21 cellular contexts compared by ENCODE assay signal in genomic region chr5:170553218-170553617, GRCh38. TPM values are rescaled to one million over a fixed set of nuclear protein-coding genes. Genes with fewer than 3 reads are reported as not detected.
DNase-seq lines count a peak whose midpoint lies in the region; ATAC-seq lines count a peak whose summit lies in the region.
"Had no signal": no experiment of that assay in that cellular context is flagged by ENCODE, and none has a peak within 500 bp of the region (broad histone marks: within the 10 kb centered on the region; RNA-seq: fewer than 3 reads in every experiment).

No MANE protein-coding gene starts in this region.

- H2BK12ac ChIP-seq in mesenchymal stem cell (ENCODE audit: low read length in 2 of 2): no peak overlapping the region

- no peak overlapping the region for H3K14ac ChIP-seq in mesenchymal stem cell (ENCODE audit: low read length in 2 of 2)

- H4K91ac ChIP-seq in mesenchymal stem cell (ENCODE audit: low read length): no peak overlapping the region

- peaks cover 32% of the 10 kb centered on the region for H3K79me1 ChIP-seq in mesenchymal stem cell (replicated peaks; ENCODE audit: low read length, poor library complexity, severe bottlenecking)

- H3K27me3 ChIP-seq in mesenchymal stem cell (ENCODE audit: control insufficient read depth in 1 of 2, insufficient read depth in 1 of 2, low read length in 2 of 2): peaks cover 0 to 49% of the 10 kb centered on the region in 2 experiments

- H3K18ac ChIP-seq in mesenchymal stem cell (ENCODE audit: low read depth in 1 of 2, low read length in 2 of 2): no peak overlapping the region

- no peak overlapping the region for H2BK15ac ChIP-seq in mesenchymal stem cell (ENCODE audit: low read depth, poor library complexity, severe bottlenecking)

- H4K8ac ChIP-seq in mesenchymal stem cell (ENCODE audit: low read length): no peak overlapping the region

- DNase-seq in activated CD8-positive, alpha-beta memory T cell treated with anti-CD3 and anti-CD28 coated beads, Interleukin-2, amount 50 U/mL, for 48 hours: peak; percentile 35
- DNase-seq in activated CD8-positive, alpha-beta memory T cell treated with anti-CD3 and anti-CD28 coated beads, Interleukin-2, amount 50 U/mL, for 4 hours: no peak
- no peak for DNase-seq in mesenchymal stem cell
- no peak for DNase-seq in superior temporal gyrus (ENCODE audit: extremely low spot score)
- DNase-seq in NCI-H510A (lab: John Stamatoyannopoulos, UW): no peak
- DNase-seq: Calu3; CD8-positive, alpha-beta memory T cell; DMS153; NCI-H1105; NCI-H146; NCI-H2029; NCI-H524 treated with DMSO at 0.1 percent for 48 hours; NCI-H82 had no signal

- no peak overlapping the region for H2BK120ac ChIP-seq in mesenchymal stem cell (ENCODE audit: low read depth, low read length)

- no peak overlapping the region for H3K23ac ChIP-seq in mesenchymal stem cell (ENCODE audit: low read length in 2 of 2)

- H3K27ac ChIP-seq in cingulate gyrus (ENCODE audit: low read depth, low read length): peak overlapping the region; percentile 34
- peak overlapping the region; percentile 21 for H3K27ac ChIP-seq in mesenchymal stem cell (ENCODE audit: low read length, poor library complexity, severe bottlenecking)
- peak overlapping the region; percentile 4 for H3K27ac ChIP-seq in temporal lobe (ENCODE audit: low read depth, low read length)
- H3K27ac ChIP-seq: 22Rv1, C4-2B, KMS-11 had no signal

- H2AFZ ChIP-seq in mesenchymal stem cell (ENCODE audit: low read depth, low read length): no peak overlapping the region

- H3K36me3 ChIP-seq in mesenchymal stem cell (ENCODE audit: control insufficient read depth in 1 of 2, insufficient read depth in 2 of 2, low read depth in 1 of 2, low read length in 2 of 2): peaks cover 0 to 8% of the 10 kb centered on the region in 2 experiments

- no peak for ATAC-seq in HG03280 (IDR thresholded peaks at IDR 0.05; ENCODE audit: unreplicated experiment)

- H3K4me1 ChIP-seq in mesenchymal stem cell (ENCODE audit: control insufficient read depth, insufficient read depth, low read depth, low read length): peaks cover 28% of the 10 kb centered on the region

- H2BK5ac ChIP-seq in mesenchymal stem cell (ENCODE audit: low read depth, low read length, poor library complexity, severe bottlenecking): no peak overlapping the region

- H2AK5ac ChIP-seq in mesenchymal stem cell (ENCODE audit: low read length, severe bottlenecking): peak overlapping the region; percentile 18

- H3K9ac ChIP-seq in mesenchymal stem cell (ENCODE audit: low read length): no peak overlapping the region
- H3K9ac ChIP-seq: KMS-11 had no signal

- 92% methylated on average over 4 of the region's 4 CpGs for WGBS in mesenchymal stem cell

- no peaks in the 10 kb centered on the region for H3K9me3 ChIP-seq in mesenchymal stem cell (ENCODE audit: control insufficient read depth, low read length)

- H3K4me3 ChIP-seq in mesenchymal stem cell (ENCODE audit: insufficient read depth in 1 of 2, low read depth in 1 of 2, low read length in 2 of 2): no peak overlapping the region

- H3K4ac ChIP-seq in mesenchymal stem cell (ENCODE audit: low read depth in 1 of 2, low read length in 2 of 2): no peak overlapping the region

- H3K4me2 ChIP-seq in mesenchymal stem cell (ENCODE audit: low read length, poor library complexity, severe bottlenecking): no peak overlapping the region
- H3K4me2 ChIP-seq: KMS-11 had no signal

RNA-seq across cellular contexts. Expression of gene KCNIP1, which starts 49.4 kb away (rescaled TPM):
- polyA plus RNA-seq in mesenchymal stem cell (2013, experiment 1 of 2): not detected
- polyA plus RNA-seq in mesenchymal stem cell (2013, experiment 2 of 2): not detected
- 15.0 TPM for total RNA-seq in temporal lobe
- total RNA-seq: Calu3; CD8-positive, alpha-beta memory T cell; G401; HFFc6 had no signal
- polyA plus RNA-seq: CD8-positive, alpha-beta memory T cell had no signal
